In genomic region chr6:80959034-80959433, GRCh38 we compare ENCODE assay signal across 22 cellular contexts.
"Had no signal": no experiment of that assay in that cellular context is flagged by ENCODE, and none has a peak within 500 bp of the region (broad histone marks: within the 10 kb centered on the region; RNA-seq: fewer than 3 reads in every experiment).

No MANE protein-coding gene starts in this region.

- DNase-seq: activated CD4-positive, alpha-beta T cell treated with anti-CD3 and anti-CD28 coated beads for 4 hours; activated CD4-positive, alpha-beta T cell treated with anti-CD3 and anti-CD28 coated beads, Interleukin-2, amount 50 U/mL, for 4 hours; activated effector memory CD4-positive, alpha-beta T cell treated with Interleukin-2 at 50 U/mL for 16 hours; activated naive CD4-positive, alpha-beta T cell treated with anti-CD3 and anti-CD28 coated beads for 36 hours; activated naive CD8-positive, alpha-beta T cell treated with anti-CD3 and anti-CD28 coated beads for 36 hours; activated T-cell treated with anti-CD3 and anti-CD28 coated beads for 4 hours; caudate nucleus; endodermal cell; foreskin fibroblast; head of caudate nucleus; hippocampal formation; left colon; naive thymus-derived CD8-positive, alpha-beta T cell; posterior cingulate gyrus; right cardiac atrium; spleen; stimulated activated CD4-positive, alpha-beta T cell treated with anti-CD3 and anti-CD28 coated beads, Interleukin-2, amount 100 ng/mL, for 48 hours; stimulated activated naive CD4-positive, alpha-beta T cell treated with Interleukin-2 at 50 U/mL for 16 hours had no signal

- H3K4me1 ChIP-seq: spleen had no signal

- H3K36me3 ChIP-seq: ascending aorta, esophagus muscularis mucosa, spleen, tibial nerve had no signal

- H3K4me1 Mint-ChIP-seq: activated naive CD8-positive, alpha-beta T cell treated with anti-CD3 and anti-CD28 coated beads for 36 hours; brain; naive thymus-derived CD8-positive, alpha-beta T cell had no signal

- H3K27ac ChIP-seq: ascending aorta, esophagus muscularis mucosa, spleen, tibial nerve had no signal

- H3K4me3 ChIP-seq: ascending aorta, esophagus muscularis mucosa, spleen, tibial nerve had no signal

- ATAC-seq: left colon; naive thymus-derived CD8-positive, alpha-beta T cell; right cardiac atrium had no signal

- H3K9me3 Mint-ChIP-seq: activated naive CD4-positive, alpha-beta T cell treated with anti-CD3 and anti-CD28 coated beads for 36 hours; activated naive CD8-positive, alpha-beta T cell treated with anti-CD3 and anti-CD28 coated beads for 36 hours; brain; endodermal cell had no signal

- H3K27ac Mint-ChIP-seq: activated naive CD4-positive, alpha-beta T cell treated with anti-CD3 and anti-CD28 coated beads for 36 hours; activated naive CD8-positive, alpha-beta T cell treated with anti-CD3 and anti-CD28 coated beads for 36 hours; brain; endodermal cell; naive thymus-derived CD8-positive, alpha-beta T cell had no signal

- H3K27me3 Mint-ChIP-seq: activated naive CD8-positive, alpha-beta T cell treated with anti-CD3 and anti-CD28 coated beads for 36 hours; brain; naive thymus-derived CD8-positive, alpha-beta T cell had no signal

- H3K27me3 ChIP-seq: ascending aorta, esophagus muscularis mucosa, spleen, tibial nerve had no signal

- H3K9me3 ChIP-seq: ascending aorta, esophagus muscularis mucosa, spleen, tibial nerve had no signal

- H3K4me3 Mint-ChIP-seq: activated naive CD4-positive, alpha-beta T cell treated with anti-CD3 and anti-CD28 coated beads for 36 hours; activated naive CD8-positive, alpha-beta T cell treated with anti-CD3 and anti-CD28 coated beads for 36 hours; brain; endodermal cell; naive thymus-derived CD8-positive, alpha-beta T cell had no signal

- H3K36me3 Mint-ChIP-seq: activated naive CD8-positive, alpha-beta T cell treated with anti-CD3 and anti-CD28 coated beads for 36 hours; brain; naive thymus-derived CD8-positive, alpha-beta T cell had no signal
